1 cellular context compared by ENCODE assay signal in the genomic region with DNA sequence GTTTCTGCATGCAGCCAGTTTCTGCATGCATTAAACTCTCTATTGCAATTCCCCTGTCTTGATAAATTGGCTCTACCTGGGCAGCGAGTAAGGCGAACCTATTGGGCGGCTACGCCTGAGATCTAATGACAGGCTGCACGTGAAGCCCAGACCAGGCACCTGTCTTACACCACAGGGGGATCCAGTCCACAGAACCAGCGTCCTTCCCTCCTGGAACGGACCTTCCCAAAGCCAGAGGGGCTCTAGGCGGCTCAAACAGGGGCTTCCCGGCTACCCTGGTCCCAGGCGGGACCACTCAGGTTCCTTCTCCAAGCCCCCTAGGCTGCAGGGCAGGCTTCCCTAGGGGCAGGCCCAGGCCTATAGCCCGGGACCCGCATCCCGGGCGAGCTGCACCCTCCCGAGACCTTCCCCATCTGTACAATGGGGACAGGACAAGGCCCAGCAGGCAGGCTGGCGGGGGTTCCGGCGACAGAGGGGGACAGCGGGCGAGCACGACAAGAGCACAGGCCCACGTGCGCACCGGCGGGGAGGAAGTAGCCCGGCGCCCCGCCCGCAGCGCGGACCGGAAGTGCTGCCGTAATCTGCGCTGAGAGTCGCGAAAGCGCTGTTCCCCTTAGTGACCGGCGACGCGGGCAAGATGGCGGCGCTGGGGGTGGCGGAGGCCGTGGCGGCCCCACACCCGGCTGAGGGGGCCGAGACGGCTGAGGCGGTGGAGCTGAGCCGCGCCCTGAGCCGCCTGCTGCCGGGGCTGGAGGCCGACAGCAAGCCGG.
TF ChIP-seq lines count a peak whose summit lies in the region.

A gene (plus strand): TSS at position 616 of the 770 bp plus-strand sequence. CDS start 22 bp downstream, at position 638.

TF ChIP-seq in HEK293, 187 proteins besides CTCF, POLR2A, EP300 and RAD21 (continued from another document and continues in another):
- TF ChIP-seq, protein P1, sequence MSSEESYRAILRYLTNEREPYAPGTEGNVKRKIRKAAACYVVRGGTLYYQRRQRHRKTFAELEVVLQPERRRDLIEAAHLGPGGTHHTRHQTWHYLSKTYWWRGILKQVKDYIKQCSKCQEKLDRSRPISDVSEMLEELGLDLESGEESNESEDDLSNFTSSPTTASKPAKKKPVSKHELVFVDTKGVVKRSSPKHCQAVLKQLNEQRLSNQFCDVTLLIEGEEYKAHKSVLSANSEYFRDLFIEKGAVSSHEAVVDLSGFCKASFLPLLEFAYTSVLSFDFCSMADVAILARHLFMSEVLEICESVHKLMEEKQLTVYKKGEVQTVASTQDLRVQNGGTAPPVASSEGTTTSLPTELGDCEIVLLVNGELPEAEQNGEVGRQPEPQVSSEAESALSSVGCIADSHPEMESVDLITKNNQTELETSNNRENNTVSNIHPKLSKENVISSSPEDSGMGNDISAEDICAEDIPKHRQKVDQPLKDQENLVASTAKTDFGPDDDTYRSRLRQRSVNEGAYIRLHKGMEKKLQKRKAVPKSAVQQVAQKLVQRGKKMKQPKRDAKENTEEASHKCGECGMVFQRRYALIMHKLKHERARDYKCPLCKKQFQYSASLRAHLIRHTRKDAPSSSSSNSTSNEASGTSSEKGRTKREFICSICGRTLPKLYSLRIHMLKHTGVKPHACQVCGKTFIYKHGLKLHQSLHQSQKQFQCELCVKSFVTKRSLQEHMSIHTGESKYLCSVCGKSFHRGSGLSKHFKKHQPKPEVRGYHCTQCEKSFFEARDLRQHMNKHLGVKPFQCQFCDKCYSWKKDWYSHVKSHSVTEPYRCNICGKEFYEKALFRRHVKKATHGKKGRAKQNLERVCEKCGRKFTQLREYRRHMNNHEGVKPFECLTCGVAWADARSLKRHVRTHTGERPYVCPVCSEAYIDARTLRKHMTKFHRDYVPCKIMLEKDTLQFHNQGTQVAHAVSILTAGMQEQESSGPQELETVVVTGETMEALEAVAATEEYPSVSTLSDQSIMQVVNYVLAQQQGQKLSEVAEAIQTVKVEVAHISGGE (tag by site-specific recombination; conservative IDR thresholded peaks at IDR 0.05; ENCODE audit: low read depth): peak; percentile 97
- no peak for TF ChIP-seq ZNF624 (tag by site-specific recombination; IDR thresholded peaks at IDR 0.05)
- no peak for TF ChIP-seq ZNF133 (tag by site-specific recombination; IDR thresholded peaks at IDR 0.05)
- TF ChIP-seq ZNF394 (tag by site-specific recombination; IDR thresholded peaks at IDR 0.05; ENCODE audit: borderline replicate concordance): peak; percentile 24; the same call in 1 of the 2 replicates
- TF ChIP-seq, protein P2, sequence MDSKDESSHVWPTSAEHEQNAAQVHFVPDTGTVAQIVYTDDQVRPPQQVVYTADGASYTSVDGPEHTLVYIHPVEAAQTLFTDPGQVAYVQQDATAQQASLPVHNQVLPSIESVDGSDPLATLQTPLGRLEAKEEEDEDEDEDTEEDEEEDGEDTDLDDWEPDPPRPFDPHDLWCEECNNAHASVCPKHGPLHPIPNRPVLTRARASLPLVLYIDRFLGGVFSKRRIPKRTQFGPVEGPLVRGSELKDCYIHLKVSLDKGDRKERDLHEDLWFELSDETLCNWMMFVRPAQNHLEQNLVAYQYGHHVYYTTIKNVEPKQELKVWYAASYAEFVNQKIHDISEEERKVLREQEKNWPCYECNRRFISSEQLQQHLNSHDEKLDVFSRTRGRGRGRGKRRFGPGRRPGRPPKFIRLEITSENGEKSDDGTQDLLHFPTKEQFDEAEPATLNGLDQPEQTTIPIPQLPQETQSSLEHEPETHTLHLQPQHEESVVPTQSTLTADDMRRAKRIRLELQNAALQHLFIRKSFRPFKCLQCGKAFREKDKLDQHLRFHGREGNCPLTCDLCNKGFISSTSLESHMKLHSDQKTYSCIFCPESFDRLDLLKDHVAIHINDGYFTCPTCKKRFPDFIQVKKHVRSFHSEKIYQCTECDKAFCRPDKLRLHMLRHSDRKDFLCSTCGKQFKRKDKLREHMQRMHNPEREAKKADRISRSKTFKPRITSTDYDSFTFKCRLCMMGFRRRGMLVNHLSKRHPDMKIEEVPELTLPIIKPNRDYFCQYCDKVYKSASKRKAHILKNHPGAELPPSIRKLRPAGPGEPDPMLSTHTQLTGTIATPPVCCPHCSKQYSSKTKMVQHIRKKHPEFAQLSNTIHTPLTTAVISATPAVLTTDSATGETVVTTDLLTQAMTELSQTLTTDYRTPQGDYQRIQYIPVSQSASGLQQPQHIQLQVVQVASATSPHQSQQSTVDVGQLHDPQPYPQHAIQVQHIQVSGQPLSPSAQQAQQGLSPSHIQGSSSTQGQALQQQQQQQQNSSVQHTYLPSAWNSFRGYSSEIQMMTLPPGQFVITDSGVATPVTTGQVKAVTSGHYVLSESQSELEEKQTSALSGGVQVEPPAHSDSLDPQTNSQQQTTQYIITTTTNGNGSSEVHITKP (tag by site-specific recombination; IDR thresholded peaks at IDR 0.05): no peak
- TF ChIP-seq SALL2 (tag by site-specific recombination; IDR thresholded peaks at IDR 0.05; ENCODE audit: borderline replicate concordance): no peak
- TF ChIP-seq, protein P3, sequence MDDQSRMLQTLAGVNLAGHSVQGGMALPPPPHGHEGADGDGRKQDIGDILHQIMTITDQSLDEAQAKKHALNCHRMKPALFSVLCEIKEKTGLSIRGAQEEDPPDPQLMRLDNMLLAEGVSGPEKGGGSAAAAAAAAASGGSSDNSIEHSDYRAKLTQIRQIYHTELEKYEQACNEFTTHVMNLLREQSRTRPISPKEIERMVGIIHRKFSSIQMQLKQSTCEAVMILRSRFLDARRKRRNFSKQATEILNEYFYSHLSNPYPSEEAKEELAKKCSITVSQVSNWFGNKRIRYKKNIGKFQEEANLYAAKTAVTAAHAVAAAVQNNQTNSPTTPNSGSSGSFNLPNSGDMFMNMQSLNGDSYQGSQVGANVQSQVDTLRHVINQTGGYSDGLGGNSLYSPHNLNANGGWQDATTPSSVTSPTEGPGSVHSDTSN (CRISPR knock-in tag; IDR thresholded peaks at IDR 0.05): peak; percentile 85; the same call in 1 of the 2 replicates
- TF ChIP-seq ZNF24 (tag by site-specific recombination; IDR thresholded peaks at IDR 0.05): 0 out of 2 replicates have a peak, but pooled peaks have one; percentile 28
- TF ChIP-seq KLF8 (tag by site-specific recombination; IDR thresholded peaks at IDR 0.05): peak; percentile 80; the same call in 1 of the 2 replicates
- TF ChIP-seq ZNF426 (tag by site-specific recombination; IDR thresholded peaks at IDR 0.05): no peak
- TF ChIP-seq ZNF510 (tag by site-specific recombination; IDR thresholded peaks at IDR 0.05; ENCODE audit: insufficient replicate concordance): no peak
- TF ChIP-seq, protein P4, sequence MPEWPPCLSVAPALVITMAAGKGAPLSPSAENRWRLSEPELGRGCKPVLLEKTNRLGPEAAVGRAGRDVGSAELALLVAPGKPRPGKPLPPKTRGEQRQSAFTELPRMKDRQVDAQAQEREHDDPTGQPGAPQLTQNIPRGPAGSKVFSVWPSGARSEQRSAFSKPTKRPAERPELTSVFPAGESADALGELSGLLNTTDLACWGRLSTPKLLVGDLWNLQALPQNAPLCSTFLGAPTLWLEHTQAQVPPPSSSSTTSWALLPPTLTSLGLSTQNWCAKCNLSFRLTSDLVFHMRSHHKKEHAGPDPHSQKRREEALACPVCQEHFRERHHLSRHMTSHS (tag by site-specific recombination; IDR thresholded peaks at IDR 0.05): no peak
- TF ChIP-seq ZNF777 (tag by site-specific recombination; IDR thresholded peaks at IDR 0.05; ENCODE audit: borderline replicate concordance): no peak
- TF ChIP-seq, protein P5, sequence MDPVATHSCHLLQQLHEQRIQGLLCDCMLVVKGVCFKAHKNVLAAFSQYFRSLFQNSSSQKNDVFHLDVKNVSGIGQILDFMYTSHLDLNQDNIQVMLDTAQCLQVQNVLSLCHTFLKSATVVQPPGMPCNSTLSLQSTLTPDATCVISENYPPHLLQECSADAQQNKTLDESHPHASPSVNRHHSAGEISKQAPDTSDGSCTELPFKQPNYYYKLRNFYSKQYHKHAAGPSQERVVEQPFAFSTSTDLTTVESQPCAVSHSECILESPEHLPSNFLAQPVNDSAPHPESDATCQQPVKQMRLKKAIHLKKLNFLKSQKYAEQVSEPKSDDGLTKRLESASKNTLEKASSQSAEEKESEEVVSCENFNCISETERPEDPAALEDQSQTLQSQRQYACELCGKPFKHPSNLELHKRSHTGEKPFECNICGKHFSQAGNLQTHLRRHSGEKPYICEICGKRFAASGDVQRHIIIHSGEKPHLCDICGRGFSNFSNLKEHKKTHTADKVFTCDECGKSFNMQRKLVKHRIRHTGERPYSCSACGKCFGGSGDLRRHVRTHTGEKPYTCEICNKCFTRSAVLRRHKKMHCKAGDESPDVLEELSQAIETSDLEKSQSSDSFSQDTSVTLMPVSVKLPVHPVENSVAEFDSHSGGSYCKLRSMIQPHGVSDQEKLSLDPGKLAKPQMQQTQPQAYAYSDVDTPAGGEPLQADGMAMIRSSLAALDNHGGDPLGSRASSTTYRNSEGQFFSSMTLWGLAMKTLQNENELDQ (tag by site-specific recombination; IDR thresholded peaks at IDR 0.05; ENCODE audit: low read depth): no peak
- TF ChIP-seq ZNF37A (tag by site-specific recombination; IDR thresholded peaks at IDR 0.05): no peak
- TF ChIP-seq ZSCAN23 (tag by site-specific recombination; IDR thresholded peaks at IDR 0.05): no peak
- TF ChIP-seq, protein P6, sequence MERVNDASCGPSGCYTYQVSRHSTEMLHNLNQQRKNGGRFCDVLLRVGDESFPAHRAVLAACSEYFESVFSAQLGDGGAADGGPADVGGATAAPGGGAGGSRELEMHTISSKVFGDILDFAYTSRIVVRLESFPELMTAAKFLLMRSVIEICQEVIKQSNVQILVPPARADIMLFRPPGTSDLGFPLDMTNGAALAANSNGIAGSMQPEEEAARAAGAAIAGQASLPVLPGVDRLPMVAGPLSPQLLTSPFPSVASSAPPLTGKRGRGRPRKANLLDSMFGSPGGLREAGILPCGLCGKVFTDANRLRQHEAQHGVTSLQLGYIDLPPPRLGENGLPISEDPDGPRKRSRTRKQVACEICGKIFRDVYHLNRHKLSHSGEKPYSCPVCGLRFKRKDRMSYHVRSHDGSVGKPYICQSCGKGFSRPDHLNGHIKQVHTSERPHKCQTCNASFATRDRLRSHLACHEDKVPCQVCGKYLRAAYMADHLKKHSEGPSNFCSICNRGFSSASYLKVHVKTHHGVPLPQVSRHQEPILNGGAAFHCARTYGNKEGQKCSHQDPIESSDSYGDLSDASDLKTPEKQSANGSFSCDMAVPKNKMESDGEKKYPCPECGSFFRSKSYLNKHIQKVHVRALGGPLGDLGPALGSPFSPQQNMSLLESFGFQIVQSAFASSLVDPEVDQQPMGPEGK (tag by site-specific recombination; IDR thresholded peaks at IDR 0.05): peak; percentile 88
- no peak for TF ChIP-seq ZNF776 (tag by site-specific recombination; IDR thresholded peaks at IDR 0.05; ENCODE audit: borderline replicate concordance)
- TF ChIP-seq, protein P7, sequence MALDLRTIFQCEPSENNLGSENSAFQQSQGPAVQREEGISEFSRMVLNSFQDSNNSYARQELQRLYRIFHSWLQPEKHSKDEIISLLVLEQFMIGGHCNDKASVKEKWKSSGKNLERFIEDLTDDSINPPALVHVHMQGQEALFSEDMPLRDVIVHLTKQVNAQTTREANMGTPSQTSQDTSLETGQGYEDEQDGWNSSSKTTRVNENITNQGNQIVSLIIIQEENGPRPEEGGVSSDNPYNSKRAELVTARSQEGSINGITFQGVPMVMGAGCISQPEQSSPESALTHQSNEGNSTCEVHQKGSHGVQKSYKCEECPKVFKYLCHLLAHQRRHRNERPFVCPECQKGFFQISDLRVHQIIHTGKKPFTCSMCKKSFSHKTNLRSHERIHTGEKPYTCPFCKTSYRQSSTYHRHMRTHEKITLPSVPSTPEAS (tag by site-specific recombination; IDR thresholded peaks at IDR 0.05): no peak
- TF ChIP-seq ZNF391 (tag by site-specific recombination; IDR thresholded peaks at IDR 0.05; ENCODE audit: borderline replicate concordance, low read depth): no peak
- TF ChIP-seq ZNF121 (tag by site-specific recombination; IDR thresholded peaks at IDR 0.05): no peak
- TF ChIP-seq ZNF626 (tag by site-specific recombination; IDR thresholded peaks at IDR 0.05): no peak
- peak; percentile 54; the same call in 1 of the 2 replicates for TF ChIP-seq ZNF324 (tag by site-specific recombination; IDR thresholded peaks at IDR 0.05)
- no peak for TF ChIP-seq ZNF223 (tag by site-specific recombination; IDR thresholded peaks at IDR 0.05)
- TF ChIP-seq, protein P8, sequence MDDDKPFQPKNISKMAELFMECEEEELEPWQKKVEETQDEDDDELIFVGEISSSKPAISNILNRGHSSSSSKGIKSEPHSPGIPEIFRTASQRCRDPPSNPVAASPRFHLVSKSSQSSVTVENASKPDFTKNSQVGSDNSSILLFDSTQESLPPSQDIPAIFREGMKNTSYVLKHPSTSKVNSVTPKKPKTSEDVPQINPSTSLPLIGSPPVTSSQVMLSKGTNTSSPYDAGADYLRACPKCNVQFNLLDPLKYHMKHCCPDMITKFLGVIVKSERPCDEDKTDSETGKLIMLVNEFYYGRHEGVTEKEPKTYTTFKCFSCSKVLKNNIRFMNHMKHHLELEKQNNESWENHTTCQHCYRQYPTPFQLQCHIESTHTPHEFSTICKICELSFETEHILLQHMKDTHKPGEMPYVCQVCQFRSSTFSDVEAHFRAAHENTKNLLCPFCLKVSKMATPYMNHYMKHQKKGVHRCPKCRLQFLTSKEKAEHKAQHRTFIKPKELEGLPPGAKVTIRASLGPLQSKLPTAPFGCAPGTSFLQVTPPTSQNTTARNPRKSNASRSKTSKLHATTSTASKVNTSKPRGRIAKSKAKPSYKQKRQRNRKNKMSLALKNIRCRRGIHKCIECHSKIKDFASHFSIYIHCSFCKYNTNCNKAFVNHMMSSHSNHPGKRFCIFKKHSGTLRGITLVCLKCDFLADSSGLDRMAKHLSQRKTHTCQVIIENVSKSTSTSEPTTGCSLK (tag by site-specific recombination; IDR thresholded peaks at IDR 0.05): no peak
- TF ChIP-seq ZNF76 (tag by site-specific recombination; IDR thresholded peaks at IDR 0.05; ENCODE audit: borderline replicate concordance, low read depth): no peak
- TF ChIP-seq ZNF16 (tag by site-specific recombination; IDR thresholded peaks at IDR 0.05; ENCODE audit: low read depth): no peak
- TF ChIP-seq ZNF221 (tag by site-specific recombination; IDR thresholded peaks at IDR 0.05; ENCODE audit: borderline replicate concordance): no peak
- TF ChIP-seq, protein P9, sequence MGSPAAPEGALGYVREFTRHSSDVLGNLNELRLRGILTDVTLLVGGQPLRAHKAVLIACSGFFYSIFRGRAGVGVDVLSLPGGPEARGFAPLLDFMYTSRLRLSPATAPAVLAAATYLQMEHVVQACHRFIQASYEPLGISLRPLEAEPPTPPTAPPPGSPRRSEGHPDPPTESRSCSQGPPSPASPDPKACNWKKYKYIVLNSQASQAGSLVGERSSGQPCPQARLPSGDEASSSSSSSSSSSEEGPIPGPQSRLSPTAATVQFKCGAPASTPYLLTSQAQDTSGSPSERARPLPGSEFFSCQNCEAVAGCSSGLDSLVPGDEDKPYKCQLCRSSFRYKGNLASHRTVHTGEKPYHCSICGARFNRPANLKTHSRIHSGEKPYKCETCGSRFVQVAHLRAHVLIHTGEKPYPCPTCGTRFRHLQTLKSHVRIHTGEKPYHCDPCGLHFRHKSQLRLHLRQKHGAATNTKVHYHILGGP (tag by site-specific recombination; IDR thresholded peaks at IDR 0.05): no peak
- TF ChIP-seq, protein P10, sequence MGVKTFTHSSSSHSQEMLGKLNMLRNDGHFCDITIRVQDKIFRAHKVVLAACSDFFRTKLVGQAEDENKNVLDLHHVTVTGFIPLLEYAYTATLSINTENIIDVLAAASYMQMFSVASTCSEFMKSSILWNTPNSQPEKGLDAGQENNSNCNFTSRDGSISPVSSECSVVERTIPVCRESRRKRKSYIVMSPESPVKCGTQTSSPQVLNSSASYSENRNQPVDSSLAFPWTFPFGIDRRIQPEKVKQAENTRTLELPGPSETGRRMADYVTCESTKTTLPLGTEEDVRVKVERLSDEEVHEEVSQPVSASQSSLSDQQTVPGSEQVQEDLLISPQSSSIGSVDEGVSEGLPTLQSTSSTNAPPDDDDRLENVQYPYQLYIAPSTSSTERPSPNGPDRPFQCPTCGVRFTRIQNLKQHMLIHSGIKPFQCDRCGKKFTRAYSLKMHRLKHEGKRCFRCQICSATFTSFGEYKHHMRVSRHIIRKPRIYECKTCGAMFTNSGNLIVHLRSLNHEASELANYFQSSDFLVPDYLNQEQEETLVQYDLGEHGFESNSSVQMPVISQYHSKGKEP (tag by site-specific recombination; IDR thresholded peaks at IDR 0.05): no peak
- no peak for TF ChIP-seq SCRT2 (tag by site-specific recombination; IDR thresholded peaks at IDR 0.05)
